In the genomic region with DNA sequence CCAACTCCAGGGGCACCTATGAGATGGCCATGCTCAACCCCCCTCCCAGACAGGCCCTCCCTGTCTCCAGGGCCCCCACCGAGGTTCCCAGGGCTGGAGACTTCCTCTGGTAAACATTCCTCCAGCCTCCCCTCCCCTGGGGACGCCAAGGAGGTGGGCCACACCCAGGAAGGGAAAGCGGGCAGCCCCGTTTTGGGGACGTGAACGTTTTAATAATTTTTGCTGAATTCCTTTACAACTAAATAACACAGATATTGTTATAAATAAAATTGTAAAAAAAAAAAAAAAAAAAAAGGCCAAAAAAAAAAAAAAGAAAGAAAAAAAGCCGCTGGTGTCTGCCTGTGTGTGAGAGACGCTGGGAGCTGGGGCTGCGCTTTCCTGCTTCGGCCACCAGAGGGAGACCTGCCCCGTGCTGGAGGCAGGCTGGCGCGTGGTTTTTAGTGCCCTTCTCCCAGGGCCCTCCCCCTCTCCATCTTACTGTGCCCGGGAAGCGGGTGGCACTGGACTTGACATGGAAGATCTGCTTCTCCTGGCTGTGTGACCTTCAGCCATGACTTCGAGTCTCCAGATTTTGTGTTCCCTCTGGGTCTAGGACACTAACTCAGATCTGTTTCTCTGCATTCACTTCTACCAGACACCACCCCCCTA, we compare ENCODE assay signal across 8 cellular contexts. TPM values are rescaled to one million over a fixed set of nuclear protein-coding genes. Genes with fewer than 3 reads are reported as not detected.
DNase-seq lines count a peak whose midpoint lies in the region; ATAC-seq lines count a peak whose summit lies in the region.

No MANE protein-coding gene starts in this region.

- no peaks in the 10 kb centered on the region for H3K9me3 Mint-ChIP-seq in activated CD4-positive, alpha-beta T cell treated with anti-CD3 and anti-CD28 coated beads for 36 hours (ENCODE audit: low read depth)

- H3K4me3 Mint-ChIP-seq in activated CD4-positive, alpha-beta T cell treated with anti-CD3 and anti-CD28 coated beads for 36 hours, result no peak overlapping the region

- peaks cover 25% of the 10 kb centered on the region for H3K4me1 Mint-ChIP-seq in activated CD4-positive, alpha-beta T cell treated with anti-CD3 and anti-CD28 coated beads for 36 hours

- POLR2A ChIA-PET in activated CD4-positive, alpha-beta T cell treated with anti-CD3 and anti-CD28 coated beads for 36 hours (lab: Charles Lee), result interaction anchor here (0.5 to 0.7 kb wide), 4 partner anchors 10 to 246 kb away, joined by 3 to 5 read pairs (median 4); partner anchors contain the start of gene SHMT2

- intact Hi-C loops in activated CD4-positive, alpha-beta T cell treated with anti-CD3 and anti-CD28 coated beads for 36 hours (cut with DNase I, micrococcal nuclease), result loop anchor here (1.0 to 2.0 kb wide), 2 partner anchors 26 to 240 kb away; no protein-coding TSS in a partner anchor

- H3K27ac Mint-ChIP-seq in activated CD4-positive, alpha-beta T cell treated with anti-CD3 and anti-CD28 coated beads for 36 hours, result no peak overlapping the region

- ATAC-seq in HG03108 (IDR thresholded peaks at IDR 0.05; ENCODE audit: unreplicated experiment) (peak; percentile 34), GM21786 (IDR thresholded peaks at IDR 0.05; ENCODE audit: unreplicated experiment) (no peak)
- ATAC-seq in activated CD4-positive, alpha-beta T cell treated with anti-CD3 and anti-CD28 coated beads for 36 hours, result peak; percentile 69

- peak; percentile 96 for DNase-seq in DMS53 (lab: John Stamatoyannopoulos, UW)
- peak; percentile 79 to 90 for DNase-seq in NCI-H446 (lab: John Stamatoyannopoulos, UW)
- peak; percentile 92 for DNase-seq in activated CD4-positive, alpha-beta T cell treated with anti-CD3 and anti-CD28 coated beads for 36 hours
- DNase-seq in cerebellar cortex (ENCODE audit: low spot score), result peak; percentile 92
- DNase-seq in kidney tubule cell (ENCODE audit: low spot score), result peak; percentile 82
- peak; percentile 84 for DNase-seq in stimulated activated CD4-positive, alpha-beta T cell treated with anti-CD3 and anti-CD28 coated beads, Interleukin-4, amount 100 ng/mL, for 1 hour

- H3K27me3 Mint-ChIP-seq in activated CD4-positive, alpha-beta T cell treated with anti-CD3 and anti-CD28 coated beads for 36 hours, result peaks cover 38% of the 10 kb centered on the region

- CTCF ChIA-PET in activated CD4-positive, alpha-beta T cell treated with anti-CD3 and anti-CD28 coated beads for 36 hours (lab: Charles Lee), result interaction anchor here (0.5 to 4.2 kb wide), 30 partner anchors 14 to 853 kb away, joined by 3 to 167 read pairs (median 4); partner anchors contain the start of genes SHMT2 and STAT2

- H3K36me3 Mint-ChIP-seq in activated CD4-positive, alpha-beta T cell treated with anti-CD3 and anti-CD28 coated beads for 36 hours (ENCODE audit: low read depth), result no peaks in the 10 kb centered on the region

RNA-seq across cellular contexts. Expression of gene NXPH4, which starts 3.4 kb away (rescaled TPM):
- under 1 TPM; 0.41 to 0.51 TPM for total RNA-seq in activated CD4-positive, alpha-beta T cell treated with anti-CD3 and anti-CD28 coated beads for 36 hours

RNA-seq across cellular contexts. Expression of gene SHMT2, which starts 16.3 kb away (rescaled TPM):
- 100 to 1,000 TPM; 436 to 487 TPM for total RNA-seq in activated CD4-positive, alpha-beta T cell treated with anti-CD3 and anti-CD28 coated beads for 36 hours

RNA-seq across cellular contexts. Expression of gene STAC3, which starts 37.8 kb away (rescaled TPM):
- total RNA-seq in activated CD4-positive, alpha-beta T cell treated with anti-CD3 and anti-CD28 coated beads for 36 hours, result 1 to 10 TPM; 2.5 to 2.8 TPM
